In the genomic region with DNA sequence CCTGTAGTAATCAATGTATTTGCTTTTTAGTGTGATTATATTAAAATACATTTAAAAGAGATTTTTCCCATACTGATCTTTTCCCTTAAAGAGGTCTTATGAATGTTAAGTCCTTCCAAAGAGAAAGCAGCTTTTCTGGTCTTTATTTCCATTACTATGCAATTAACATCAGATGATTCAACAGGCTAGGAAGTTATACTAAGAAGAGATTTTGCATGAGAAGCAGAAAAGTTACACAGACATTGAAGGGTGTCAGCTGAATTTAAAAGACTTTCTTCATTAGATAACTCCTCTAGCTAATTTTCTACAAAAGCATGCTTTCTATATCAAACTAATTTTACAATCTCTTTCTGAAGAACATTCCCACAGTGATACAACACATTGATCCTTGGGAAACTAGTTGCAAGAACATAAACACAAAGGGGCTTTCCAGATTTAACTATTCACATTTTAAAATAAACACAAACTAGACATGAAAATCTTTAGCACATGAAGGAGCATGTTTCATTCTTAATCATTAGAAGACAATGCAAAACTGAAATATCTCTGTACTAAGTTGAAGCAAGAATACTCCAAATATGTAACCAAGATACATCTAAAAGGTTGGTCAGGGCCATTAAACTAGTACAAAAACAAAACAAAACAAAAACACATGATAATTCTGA, we compare ENCODE assay signal across 27 cellular contexts.
DNase-seq lines count a peak whose midpoint lies in the region; ATAC-seq and TF ChIP-seq lines count a peak whose summit lies in the region.
"Had no signal": no experiment of that assay in that cellular context is flagged by ENCODE, and none has a peak within 500 bp of the region (broad histone marks: within the 10 kb centered on the region; RNA-seq: fewer than 3 reads in every experiment).

No MANE protein-coding gene starts in this region.

- H3K4me1 Mint-ChIP-seq in endothelial cell (ENCODE audit: unreplicated experiment) (peaks cover 33% of the 10 kb centered on the region), nephron progenitor cell (peaks cover 24% of the 10 kb centered on the region)
- H3K4me1 Mint-ChIP-seq: activated CD4-positive, alpha-beta memory T cell treated with anti-CD3 and anti-CD28 coated beads, Interleukin-2, amount 10 ng/mL, durations not matched to agents 7 days and 5 days; CD8-positive, alpha-beta memory T cell; stimulated activated naive CD8-positive, alpha-beta T cell treated with anti-CD3 and anti-CD28 coated beads, Interleukin-15, amount 100 ng/mL, for 72 hours had no signal

- H3K27ac Mint-ChIP-seq in endothelial cell (ENCODE audit: unreplicated experiment), result peak overlapping the region; percentile 44
- peak overlapping the region; percentile 29 for H3K27ac Mint-ChIP-seq in nephron progenitor cell
- H3K27ac Mint-ChIP-seq: activated CD4-positive, alpha-beta memory T cell treated with anti-CD3 and anti-CD28 coated beads, Interleukin-2, amount 10 ng/mL, durations not matched to agents 7 days and 5 days; activated T-helper 1 cell treated with anti-CD3 and anti-CD28 coated beads, Interleukin-12 subunit alpha, Interleukin-12 subunit beta, Interleukin-2, Interleukin-4 antibody, amounts not matched to agents 30 ng/mL and 10 ng/mL and 1 ng/mL, durations not matched to agents 14 hours and 24 hours and 36 hours; CD8-positive, alpha-beta memory T cell; dendritic cell treated with granulocyte-macrophage colony-stimulating factor and Interleukin-4, amounts not matched to agents 40 ng/mL and 50 ng/mL, for 4 days; stimulated activated naive CD8-positive, alpha-beta T cell treated with anti-CD3 and anti-CD28 coated beads, Interleukin-15, amount 100 ng/mL, for 72 hours had no signal

- H3K27me3 ChIP-seq in HUES6 (ENCODE audit: control insufficient read depth, insufficient read depth, low read length) (no peaks in the 10 kb centered on the region), Peyer's patch (no peaks in the 10 kb centered on the region)
- H3K27me3 ChIP-seq: BE2C, esophagus squamous epithelium, right atrium auricular region, thyroid gland, uterus had no signal

- no peaks in the 10 kb centered on the region for H3K9me3 ChIP-seq in HUES6 (ENCODE audit: control insufficient read depth, insufficient read depth, low read depth, low read length)
- no peaks in the 10 kb centered on the region for H3K9me3 ChIP-seq in Peyer's patch
- H3K9me3 ChIP-seq: BE2C, esophagus squamous epithelium, right atrium auricular region, thyroid gland, uterus had no signal

- H3K4me3 Mint-ChIP-seq in endothelial cell (ENCODE audit: unreplicated experiment) (no peak overlapping the region), nephron progenitor cell (no peak overlapping the region)
- H3K4me3 Mint-ChIP-seq: activated CD4-positive, alpha-beta memory T cell treated with anti-CD3 and anti-CD28 coated beads, Interleukin-2, amount 10 ng/mL, durations not matched to agents 7 days and 5 days; activated T-helper 1 cell treated with anti-CD3 and anti-CD28 coated beads, Interleukin-12 subunit alpha, Interleukin-12 subunit beta, Interleukin-2, Interleukin-4 antibody, amounts not matched to agents 30 ng/mL and 10 ng/mL and 1 ng/mL, durations not matched to agents 14 hours and 24 hours and 36 hours; CD8-positive, alpha-beta memory T cell; dendritic cell treated with granulocyte-macrophage colony-stimulating factor and Interleukin-4, amounts not matched to agents 40 ng/mL and 50 ng/mL, for 4 days; stimulated activated naive CD8-positive, alpha-beta T cell treated with anti-CD3 and anti-CD28 coated beads, Interleukin-15, amount 100 ng/mL, for 72 hours had no signal

- H3K27ac ChIP-seq in HUES6 (ENCODE audit: low read depth, low read length) (peak overlapping the region; percentile 29; the same call in 1 of the 2 replicates), Peyer's patch (no peak overlapping the region)
- H3K27ac ChIP-seq: parathyroid adenoma, right atrium auricular region, thyroid gland, uterus had no signal

- H3K36me3 ChIP-seq in HUES6 (ENCODE audit: control insufficient read depth, insufficient read depth, low read length) (no peaks in the 10 kb centered on the region), Peyer's patch (no peaks in the 10 kb centered on the region)
- H3K36me3 ChIP-seq: BE2C, esophagus squamous epithelium, right atrium auricular region, thyroid gland, uterus had no signal

- DNase-seq in endothelial cell (ENCODE audit: low spot score), result no peak
- no peak for DNase-seq in nephron progenitor cell
- no peak for DNase-seq in Peyer's patch
- DNase-seq in NCI-H510A treated with DMSO at 0.1 percent for 48 hours (lab: John Stamatoyannopoulos, UW), result no peak
- no peak for DNase-seq in NCI-H2196 (lab: John Stamatoyannopoulos, UW; ENCODE audit: unreplicated experiment)
- DNase-seq: activated CD4-positive, alpha-beta memory T cell treated with anti-CD3 and anti-CD28 coated beads, Interleukin-2, amount 10 ng/mL, durations not matched to agents 7 days and 5 days; activated CD8-positive, alpha-beta memory T cell treated with anti-CD3 and anti-CD28 coated beads, Interleukin-2, amount 50 U/mL, for 4 hours; activated naive CD4-positive, alpha-beta T cell treated with Interleukin-2 at 50 U/mL for 16 hours; BE2C; CD8-positive, alpha-beta memory T cell; esophagus squamous epithelium; MM.1S; NCI-H1930; NCI-H526; PC-3; stimulated activated CD4-positive, alpha-beta T cell treated with anti-CD3 and anti-CD28 coated beads, Interleukin-1b, Interleukin-23, amount 100 ng/mL, for 48 hours; stimulated activated naive CD8-positive, alpha-beta T cell treated with anti-CD3 and anti-CD28 coated beads, Interleukin-15, amount 100 ng/mL, for 72 hours; T-helper 2 cell; thyroid gland; uterus had no signal

- no peak overlapping the region for H3K9ac ChIP-seq in HUES6 (ENCODE audit: low read length)
- H3K9ac ChIP-seq: parathyroid adenoma had no signal

- H3K27me3 Mint-ChIP-seq in endothelial cell (ENCODE audit: unreplicated experiment) (peaks cover 3% of the 10 kb centered on the region), nephron progenitor cell (ENCODE audit: low read depth, poor library complexity) (no peaks in the 10 kb centered on the region)
- H3K27me3 Mint-ChIP-seq: activated CD4-positive, alpha-beta memory T cell treated with anti-CD3 and anti-CD28 coated beads, Interleukin-2, amount 10 ng/mL, durations not matched to agents 7 days and 5 days; CD8-positive, alpha-beta memory T cell; dendritic cell treated with granulocyte-macrophage colony-stimulating factor and Interleukin-4, amounts not matched to agents 40 ng/mL and 50 ng/mL, for 4 days; stimulated activated naive CD8-positive, alpha-beta T cell treated with anti-CD3 and anti-CD28 coated beads, Interleukin-15, amount 100 ng/mL, for 72 hours had no signal

- H3K9me3 Mint-ChIP-seq in endothelial cell (ENCODE audit: unreplicated experiment), result no peaks in the 10 kb centered on the region
- H3K9me3 Mint-ChIP-seq in nephron progenitor cell, result no peaks in the 10 kb centered on the region

- H3K4me1 ChIP-seq in HUES6 (ENCODE audit: control insufficient read depth, insufficient read depth, low read length) (peaks cover 24% of the 10 kb centered on the region), Peyer's patch (no peaks in the 10 kb centered on the region)
- H3K4me1 ChIP-seq: BE2C, parathyroid adenoma, right atrium auricular region, uterus had no signal

- ATAC-seq in GM18870 (IDR thresholded peaks at IDR 0.05; ENCODE audit: unreplicated experiment), result peak; percentile 84
- ATAC-seq: activated CD4-positive, CD25-positive, alpha-beta regulatory T cell treated with anti-CD3 and anti-CD28 coated beads, Interleukin-2, amount 50 U/mL, for 24 hours; PC-3; stimulated activated naive CD8-positive, alpha-beta T cell treated with anti-CD3 and anti-CD28 coated beads, Interleukin-15, amount 100 ng/mL, for 72 hours had no signal

- no peak for TF ChIP-seq CTCF in endothelial cell (IDR thresholded peaks at IDR 0.05; ENCODE audit: unreplicated experiment)
- no peak for TF ChIP-seq CTCF in nephron progenitor cell (IDR thresholded peaks at IDR 0.05)
- TF ChIP-seq CTCF in Peyer's patch (IDR thresholded peaks at IDR 0.05), result no peak

- H3K4me3 ChIP-seq in HUES6 (ENCODE audit: low read depth, low read length) (no peak overlapping the region), Peyer's patch (no peak overlapping the region)
- H3K4me3 ChIP-seq: esophagus squamous epithelium, right atrium auricular region, thyroid gland, uterus had no signal

- TF ChIP-seq POLR2A in Peyer's patch (IDR thresholded peaks at IDR 0.05), result no peak

- H3K36me3 Mint-ChIP-seq in endothelial cell (ENCODE audit: low read depth, unreplicated experiment), result no peaks in the 10 kb centered on the region
- H3K36me3 Mint-ChIP-seq in nephron progenitor cell (ENCODE audit: low read depth), result peaks cover 14% of the 10 kb centered on the region
- H3K36me3 Mint-ChIP-seq: CD8-positive, alpha-beta memory T cell had no signal
